ENCODE assay signal across 16 cellular contexts in the genomic region with DNA sequence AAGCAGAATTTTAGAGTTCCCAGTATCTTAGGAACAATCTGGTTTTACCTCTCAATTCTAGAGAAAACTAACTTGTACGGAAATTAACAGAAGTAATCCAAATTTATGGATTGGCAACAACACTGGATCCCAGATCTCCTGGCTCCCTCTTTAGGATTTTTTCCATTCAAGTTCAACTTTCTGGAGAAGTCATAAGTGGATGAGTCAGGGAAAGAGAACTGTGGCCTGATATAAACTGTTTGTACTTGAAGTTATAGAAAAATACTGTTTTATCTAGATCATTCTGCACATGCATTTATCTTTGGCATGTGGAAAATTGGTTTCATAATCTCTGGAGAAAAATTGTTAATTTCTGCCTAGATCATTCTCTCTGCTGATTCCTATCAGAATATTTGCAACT.
DNase-seq lines count a peak whose midpoint lies in the region; ATAC-seq and TF ChIP-seq lines count a peak whose summit lies in the region.
"Had no signal": no experiment of that assay in that cellular context is flagged by ENCODE, and none has a peak within 500 bp of the region (broad histone marks: within the 10 kb centered on the region; RNA-seq: fewer than 3 reads in every experiment).

No MANE protein-coding gene starts in this region.

- H3K4me3 ChIP-seq in HCT116 (replicated peaks in 1 of 2; ENCODE audit: low read depth in 1 of 2, low read length in 2 of 2), result no peak overlapping the region
- no peak overlapping the region for H3K4me3 ChIP-seq in choroid plexus epithelial cell (ENCODE audit: low read depth, low read length)
- no peak overlapping the region for H3K4me3 ChIP-seq in hepatocyte

- H3K4me3 Mint-ChIP-seq in natural killer cell, result no peak overlapping the region
- H3K4me3 Mint-ChIP-seq in activated CD4-positive, alpha-beta memory T cell treated with anti-CD3 and anti-CD28 coated beads, Interleukin-2, amount 10 ng/mL, durations not matched to agents 7 days and 5 days, result no peak overlapping the region
- H3K4me3 Mint-ChIP-seq: CD4-positive, alpha-beta T cell had no signal

- H3K36me3 Mint-ChIP-seq in natural killer cell, result no peaks in the 10 kb centered on the region
- H3K36me3 Mint-ChIP-seq in activated CD4-positive, alpha-beta memory T cell treated with anti-CD3 and anti-CD28 coated beads, Interleukin-2, amount 10 ng/mL, durations not matched to agents 7 days and 5 days (ENCODE audit: low read depth), result no peaks in the 10 kb centered on the region

- H3K4me1 ChIP-seq in HCT116 (ENCODE audit: control insufficient read depth in 1 of 2, insufficient read depth in 2 of 2, low read length in 2 of 2) (peaks cover 86 to 97% of the 10 kb centered on the region in 2 experiments), hepatocyte (ENCODE audit: insufficient read depth) (peaks cover 14% of the 10 kb centered on the region)

- no peak for TF ChIP-seq CTCF in HCT116 (IDR thresholded peaks at IDR 0.05 in 2 of 3, conservative IDR thresholded peaks at IDR 0.05 in 1 of 3; ENCODE audit: borderline replicate concordance in 1 of 3, insufficient read depth in 1 of 3, low read depth in 2 of 3, low read length in 2 of 3)
- TF ChIP-seq CTCF in choroid plexus epithelial cell (conservative IDR thresholded peaks at IDR 0.05; ENCODE audit: low read depth, low read length), result no peak
- TF ChIP-seq CTCF in hepatocyte (IDR thresholded peaks at IDR 0.05; ENCODE audit: poor library complexity), result no peak
- TF ChIP-seq CTCF in natural killer cell (IDR thresholded peaks at IDR 0.05), result no peak

- BruUV-seq in HCT116 (replicated peaks; lab: Mats Ljungman, UMichigan), result no TSS peak

- RAD21 ChIA-PET in HCT116 (lab: Charles Lee; ENCODE audit: low non-redundant PET in 1 of 2, low total read pairs in 2 of 2, uncharacterized antibody in 2 of 2, unreplicated experiment in 2 of 2), result no interaction called here

- H3K4me2 ChIP-seq in HCT116 (ENCODE audit: low read length) (peak overlapping the region; percentile 14), hepatocyte (no peak overlapping the region)

- DNase-seq in HCT116 (ENCODE audit: low read depth, low spot score) (no peak), choroid plexus epithelial cell (ENCODE audit: low read depth) (peak; percentile 35), hepatocyte (ENCODE audit: low spot score) (no peak), superior temporal gyrus (ENCODE audit: extremely low spot score) (peak; percentile 40), natural killer cell (no peak), dedifferentiated amniotic fluid mesenchymal stem cell (ENCODE audit: extremely low spot score) (no peak)
- DNase-seq in activated CD4-positive, alpha-beta memory T cell treated with anti-CD3 and anti-CD28 coated beads, Interleukin-2, amount 10 ng/mL, durations not matched to agents 7 days and 5 days, result no peak
- DNase-seq: Calu3; CD4-positive, alpha-beta T cell; GOT3; MM.1S; NCI-H1092 treated with DMSO at 0.1 percent for 48 hours; NCI-H146; RPMI8226; SHP77 treated with DMSO at 0.1 percent for 48 hours had no signal

- H3K9me3 ChIP-seq in HCT116 (ENCODE audit: control insufficient read depth in 1 of 2, insufficient read depth in 1 of 2, low read depth in 1 of 2, low read length in 2 of 2) (no peaks in the 10 kb centered on the region), hepatocyte (ENCODE audit: low read depth) (no peaks in the 10 kb centered on the region)

- no peak overlapping the region for H2AFZ ChIP-seq in HCT116 (ENCODE audit: low read depth, low read length, poor library complexity, severe bottlenecking)
- H2AFZ ChIP-seq in hepatocyte, result no peak overlapping the region

- H3K27ac ChIP-seq in HCT116 (ENCODE audit: low read depth, low read length), result peak overlapping the region; percentile 90
- H3K27ac ChIP-seq in hepatocyte, result peak overlapping the region; percentile 20

- no peaks in the 10 kb centered on the region for H4K20me1 ChIP-seq in HCT116 (ENCODE audit: insufficient read depth)
- H4K20me1 ChIP-seq in hepatocyte (ENCODE audit: insufficient read depth, poor library complexity, severe bottlenecking), result no peaks in the 10 kb centered on the region

- ATAC-seq in HCT116 (no peak), natural killer cell (no peak), GM19455 (IDR thresholded peaks at IDR 0.05; ENCODE audit: unreplicated experiment) (no peak)

- CTCF ChIA-PET in HCT116 (lab: Charles Lee), result interaction anchor here (1.3 kb wide), 1 partner anchor 12 kb away, joined by 3 read pairs; no protein-coding TSS in a partner anchor
- CTCF ChIA-PET in activated CD4-positive, alpha-beta memory T cell treated with anti-CD3 and anti-CD28 coated beads, Interleukin-2, amount 10 ng/mL, durations not matched to agents 7 days and 5 days (lab: Charles Lee), result no interaction called here

- no peaks in the 10 kb centered on the region for H3K27me3 Mint-ChIP-seq in natural killer cell (ENCODE audit: low read depth in 2 of 2)
- H3K27me3 Mint-ChIP-seq in activated CD4-positive, alpha-beta memory T cell treated with anti-CD3 and anti-CD28 coated beads, Interleukin-2, amount 10 ng/mL, durations not matched to agents 7 days and 5 days, result no peaks in the 10 kb centered on the region
- H3K27me3 Mint-ChIP-seq: CD4-positive, alpha-beta T cell had no signal

- H3K27ac Mint-ChIP-seq in natural killer cell, result no peak overlapping the region
- no peak overlapping the region for H3K27ac Mint-ChIP-seq in activated CD4-positive, alpha-beta memory T cell treated with anti-CD3 and anti-CD28 coated beads, Interleukin-2, amount 10 ng/mL, durations not matched to agents 7 days and 5 days
- H3K27ac Mint-ChIP-seq: CD4-positive, alpha-beta T cell had no signal

- POLR2A ChIA-PET in HCT116 (lab: Charles Lee), result no interaction called here
- POLR2A ChIA-PET in activated CD4-positive, alpha-beta memory T cell treated with anti-CD3 and anti-CD28 coated beads, Interleukin-2, amount 10 ng/mL, durations not matched to agents 7 days and 5 days (lab: Charles Lee), result no interaction called here

- H3K9me3 Mint-ChIP-seq in natural killer cell, result peaks cover 10 to 16% of the 10 kb centered on the region in 2 donors
- H3K9me3 Mint-ChIP-seq in activated CD4-positive, alpha-beta memory T cell treated with anti-CD3 and anti-CD28 coated beads, Interleukin-2, amount 10 ng/mL, durations not matched to agents 7 days and 5 days, result peaks cover 9% of the 10 kb centered on the region

- peak; percentile 24; the same call in 1 of the 2 replicates for TF ChIP-seq RAD21 in HCT116 (IDR thresholded peaks at IDR 0.05; ENCODE audit: low read depth)

- no peaks in the 10 kb centered on the region for H3K4me1 Mint-ChIP-seq in natural killer cell
- no peaks in the 10 kb centered on the region for H3K4me1 Mint-ChIP-seq in activated CD4-positive, alpha-beta memory T cell treated with anti-CD3 and anti-CD28 coated beads, Interleukin-2, amount 10 ng/mL, durations not matched to agents 7 days and 5 days

- TF ChIP-seq POLR2A in HCT116 (IDR thresholded peaks at IDR 0.05; ENCODE audit: borderline replicate concordance, extremely low read depth, insufficient read depth, insufficient read length), result no peak

- no peaks in the 10 kb centered on the region for H3K27me3 ChIP-seq in HCT116 (ENCODE audit: insufficient read depth, low read length)
- no peaks in the 10 kb centered on the region for H3K27me3 ChIP-seq in hepatocyte

- intact Hi-C loops in HCT116 (cut with micrococcal nuclease), result no loop called here
- intact Hi-C loops in natural killer cell (cut with micrococcal nuclease), result no loop called here

- WGBS in hepatocyte (ENCODE audit: low lambda C conversion rate, missing lambda C conversion rate), result 61% methylated on average over 1 of the region's 1 CpG

- peaks cover 75% of the 10 kb centered on the region for H3K79me2 ChIP-seq in HCT116 (ENCODE audit: insufficient read depth, low read length)
- no peaks in the 10 kb centered on the region for H3K79me2 ChIP-seq in hepatocyte

- H3K9ac ChIP-seq in HCT116 (ENCODE audit: low read length), result peak overlapping the region; percentile 27

- H3K36me3 ChIP-seq in HCT116 (ENCODE audit: control insufficient read depth in 1 of 2, insufficient read depth in 2 of 2, low read length in 2 of 2) (peaks cover 0 to 6% of the 10 kb centered on the region in 2 experiments; a peak in 1 of 4 replicates), hepatocyte (replicated peaks; ENCODE audit: insufficient read depth, low read depth) (no peaks in the 10 kb centered on the region)

- H3K9me2 ChIP-seq in HCT116 (ENCODE audit: insufficient read depth), result no peaks in the 10 kb centered on the region
- H3K9me2 ChIP-seq in hepatocyte (replicated peaks; ENCODE audit: insufficient read depth), result no peaks in the 10 kb centered on the region

TF ChIP-seq in HCT116, 20 proteins besides CTCF, POLR2A, EP300 and RAD21:
- 0 out of 2 replicates have a peak, but pooled peaks have one; percentile 4 for TF ChIP-seq FOSL1 (IDR thresholded peaks at IDR 0.05; ENCODE audit: low read depth)
- TF ChIP-seq, protein P1, sequence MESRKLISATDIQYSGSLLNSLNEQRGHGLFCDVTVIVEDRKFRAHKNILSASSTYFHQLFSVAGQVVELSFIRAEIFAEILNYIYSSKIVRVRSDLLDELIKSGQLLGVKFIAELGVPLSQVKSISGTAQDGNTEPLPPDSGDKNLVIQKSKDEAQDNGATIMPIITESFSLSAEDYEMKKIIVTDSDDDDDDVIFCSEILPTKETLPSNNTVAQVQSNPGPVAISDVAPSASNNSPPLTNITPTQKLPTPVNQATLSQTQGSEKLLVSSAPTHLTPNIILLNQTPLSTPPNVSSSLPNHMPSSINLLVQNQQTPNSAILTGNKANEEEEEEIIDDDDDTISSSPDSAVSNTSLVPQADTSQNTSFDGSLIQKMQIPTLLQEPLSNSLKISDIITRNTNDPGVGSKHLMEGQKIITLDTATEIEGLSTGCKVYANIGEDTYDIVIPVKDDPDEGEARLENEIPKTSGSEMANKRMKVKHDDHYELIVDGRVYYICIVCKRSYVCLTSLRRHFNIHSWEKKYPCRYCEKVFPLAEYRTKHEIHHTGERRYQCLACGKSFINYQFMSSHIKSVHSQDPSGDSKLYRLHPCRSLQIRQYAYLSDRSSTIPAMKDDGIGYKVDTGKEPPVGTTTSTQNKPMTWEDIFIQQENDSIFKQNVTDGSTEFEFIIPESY (IDR thresholded peaks at IDR 0.05; ENCODE audit: extremely low read depth, insufficient replicate concordance, low read length), result no peak
- no peak for TF ChIP-seq ZFX (IDR thresholded peaks at IDR 0.05)

Comparison
In these comparisons a context has a peak if more than half of its experiments do, and no peak if none do; other contexts are left out.
1. DNase-seq: peak in choroid plexus epithelial cell (single experiment) and superior temporal gyrus (single experiment); none in HCT116 (single experiment), hepatocyte (single experiment), natural killer cell (single experiment), dedifferentiated amniotic fluid mesenchymal stem cell (single experiment) and activated CD4-positive, alpha-beta memory T cell treated with anti-CD3 and anti-CD28 coated beads, Interleukin-2, amount 10 ng/mL, durations not matched to agents 7 days and 5 days (single experiment).